Comparison of ENCODE assay signal across 10 cellular contexts in the genomic region with DNA sequence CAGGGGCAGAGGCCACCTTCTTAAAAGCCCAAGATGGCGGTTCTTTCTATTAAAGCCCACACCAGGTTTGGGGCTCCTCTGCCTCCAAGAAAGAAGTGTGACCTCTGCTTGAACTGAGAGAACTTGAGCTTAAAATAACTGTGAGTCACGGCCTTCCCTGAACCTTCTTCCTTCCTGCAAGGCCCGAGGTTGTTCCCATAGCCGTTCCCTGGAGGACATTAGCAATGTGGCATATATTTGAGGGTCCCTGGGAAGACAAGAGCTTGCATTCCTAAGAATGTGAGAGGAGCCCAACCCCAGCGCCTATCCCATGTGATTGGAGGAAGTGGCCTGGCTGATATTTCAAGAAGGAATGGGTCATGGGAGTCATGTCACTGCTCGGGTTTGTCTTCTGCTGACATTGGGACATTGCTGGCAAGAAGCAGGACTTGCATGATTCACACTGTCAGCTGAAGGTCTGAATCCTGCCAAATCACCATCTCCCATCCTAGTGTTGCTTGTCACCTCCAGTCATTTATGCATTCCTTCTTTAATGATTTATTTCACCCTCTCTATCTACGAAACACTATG.
DNase-seq lines count a peak whose midpoint lies in the region; ATAC-seq, FAIRE-seq and TF ChIP-seq lines count a peak whose summit lies in the region.
"Had no signal": no experiment of that assay in that cellular context is flagged by ENCODE, and none has a peak within 500 bp of the region (broad histone marks: within the 10 kb centered on the region; RNA-seq: fewer than 3 reads in every experiment).

No MANE protein-coding gene starts in this region.

- H3K4me3 ChIP-seq in astrocyte (ENCODE audit: insufficient read depth, low read depth, low read length), result no peak overlapping the region

- H3K9me3 ChIP-seq in astrocyte (ENCODE audit: insufficient read depth, low read depth, low read length), result no peaks in the 10 kb centered on the region

- H3K4me1 ChIP-seq in astrocyte (ENCODE audit: insufficient read depth, low read length), result peaks cover 17% of the 10 kb centered on the region

- no peaks in the 10 kb centered on the region for H4K20me1 ChIP-seq in astrocyte (ENCODE audit: insufficient read depth, low read length)

- no peak overlapping the region for H3K27ac Mint-ChIP-seq in astrocyte (ENCODE audit: unreplicated experiment)
- H3K27ac Mint-ChIP-seq in progenitor cell of endocrine pancreas, result no peak overlapping the region
- H3K27ac Mint-ChIP-seq in activated T-cell treated with anti-CD3 and anti-CD28 coated beads, Interleukin-2, amount 50 U/mL, for 72 hours, result no peak overlapping the region

- H3K27me3 ChIP-seq in astrocyte (ENCODE audit: insufficient read depth, low read length), result no peaks in the 10 kb centered on the region

- no peaks in the 10 kb centered on the region for H3K36me3 ChIP-seq in astrocyte (ENCODE audit: insufficient read depth, low read length)
- H3K36me3 ChIP-seq: WERI-Rb-1 had no signal

- TF ChIP-seq CTCF in astrocyte (IDR thresholded peaks at IDR 0.05; ENCODE audit: insufficient read depth, low read depth, low read length) (no peak), progenitor cell of endocrine pancreas (IDR thresholded peaks at IDR 0.05; ENCODE audit: unreplicated experiment) (no peak)

- peak overlapping the region; percentile 2 for H3K9ac ChIP-seq in astrocyte (ENCODE audit: low read length)

- ATAC-seq in HG03469 (IDR thresholded peaks at IDR 0.05; ENCODE audit: unreplicated experiment), result no peak
- ATAC-seq in activated T-cell treated with anti-CD3 and anti-CD28 coated beads, Interleukin-2, amount 50 U/mL, for 72 hours (replicated peaks in 1 of 2), result no peak

- peak; percentile 65 for FAIRE-seq in astrocyte (lab: Jason Lieb, UNC)

- no peaks in the 10 kb centered on the region for H3K36me3 Mint-ChIP-seq in astrocyte (ENCODE audit: low read depth, unreplicated experiment)
- H3K36me3 Mint-ChIP-seq in progenitor cell of endocrine pancreas (ENCODE audit: insufficient read depth), result no peaks in the 10 kb centered on the region
- no peaks in the 10 kb centered on the region for H3K36me3 Mint-ChIP-seq in activated T-cell treated with anti-CD3 and anti-CD28 coated beads, Interleukin-2, amount 50 U/mL, for 72 hours (ENCODE audit: insufficient read depth in 2 of 2)

- peak overlapping the region; percentile 71 for H2AFZ ChIP-seq in astrocyte (ENCODE audit: low read depth, low read length)

- DNase-seq in HPDE6-E6E7 (ENCODE audit: extremely low spot score), result peak; percentile 32
- peak; percentile 77 for DNase-seq in astrocyte (ENCODE audit: low read depth)
- peak; percentile 69 for DNase-seq in hepatic stellate cell (ENCODE audit: low spot score)
- DNase-seq in smooth muscle cell of the brain vasculature (ENCODE audit: low read depth, low spot score), result peak; percentile 41
- no peak for DNase-seq in activated gamma-delta T cell (lab: John Stamatoyannopoulos, UW)
- DNase-seq in progenitor cell of endocrine pancreas (ENCODE audit: low spot score, unreplicated experiment), result no peak
- no peak for DNase-seq in activated T-cell treated with anti-CD3 and anti-CD28 coated beads, Interleukin-2, amount 50 U/mL, for 72 hours
- DNase-seq: NCI-H526 treated with DMSO at 0.1 percent for 48 hours, WERI-Rb-1 had no signal

- peaks cover 15% of the 10 kb centered on the region for H3K4me1 Mint-ChIP-seq in astrocyte (ENCODE audit: low read depth, unreplicated experiment)
- H3K4me1 Mint-ChIP-seq in progenitor cell of endocrine pancreas (ENCODE audit: low read depth), result no peaks in the 10 kb centered on the region
- H3K4me1 Mint-ChIP-seq in activated T-cell treated with anti-CD3 and anti-CD28 coated beads, Interleukin-2, amount 50 U/mL, for 72 hours (ENCODE audit: low read depth), result peaks cover 5% of the 10 kb centered on the region

- H3K9me3 Mint-ChIP-seq in astrocyte (ENCODE audit: unreplicated experiment) (no peaks in the 10 kb centered on the region), progenitor cell of endocrine pancreas (ENCODE audit: low read depth) (no peaks in the 10 kb centered on the region)
- peaks cover 0 to under 1% of the 10 kb centered on the region in 2 donors for H3K9me3 Mint-ChIP-seq in activated T-cell treated with anti-CD3 and anti-CD28 coated beads, Interleukin-2, amount 50 U/mL, for 72 hours

- no peaks in the 10 kb centered on the region for H3K79me2 ChIP-seq in astrocyte (ENCODE audit: insufficient read depth, low read length)

- peak overlapping the region; percentile 71 for H3K4me2 ChIP-seq in astrocyte (ENCODE audit: low read length)

- H3K27me3 Mint-ChIP-seq in astrocyte (ENCODE audit: low read depth, unreplicated experiment) (no peaks in the 10 kb centered on the region), progenitor cell of endocrine pancreas (no peaks in the 10 kb centered on the region)
- H3K27me3 Mint-ChIP-seq in activated T-cell treated with anti-CD3 and anti-CD28 coated beads, Interleukin-2, amount 50 U/mL, for 72 hours (ENCODE audit: low read depth), result peaks cover 6% of the 10 kb centered on the region

- H3K4me3 Mint-ChIP-seq in astrocyte (ENCODE audit: unreplicated experiment) (no peak overlapping the region), progenitor cell of endocrine pancreas (ENCODE audit: low read depth) (no peak overlapping the region)
- no peak overlapping the region for H3K4me3 Mint-ChIP-seq in activated T-cell treated with anti-CD3 and anti-CD28 coated beads, Interleukin-2, amount 50 U/mL, for 72 hours

- peak overlapping the region; percentile 25 for H3K27ac ChIP-seq in astrocyte (ENCODE audit: low read depth, low read length)
- H3K27ac ChIP-seq: WERI-Rb-1 had no signal

Comparison
In these comparisons a context has a peak if more than half of its experiments do, and no peak if none do; other contexts are left out.
1. DNase-seq: peak in HPDE6-E6E7 (single experiment), astrocyte (single experiment), hepatic stellate cell (single experiment) and smooth muscle cell of the brain vasculature (single experiment); none in activated gamma-delta T cell (single experiment), progenitor cell of endocrine pancreas (single experiment) and activated T-cell treated with anti-CD3 and anti-CD28 coated beads, Interleukin-2, amount 50 U/mL, for 72 hours (0 of 2).